24 cellular contexts compared by ENCODE assay signal in the genomic region with DNA sequence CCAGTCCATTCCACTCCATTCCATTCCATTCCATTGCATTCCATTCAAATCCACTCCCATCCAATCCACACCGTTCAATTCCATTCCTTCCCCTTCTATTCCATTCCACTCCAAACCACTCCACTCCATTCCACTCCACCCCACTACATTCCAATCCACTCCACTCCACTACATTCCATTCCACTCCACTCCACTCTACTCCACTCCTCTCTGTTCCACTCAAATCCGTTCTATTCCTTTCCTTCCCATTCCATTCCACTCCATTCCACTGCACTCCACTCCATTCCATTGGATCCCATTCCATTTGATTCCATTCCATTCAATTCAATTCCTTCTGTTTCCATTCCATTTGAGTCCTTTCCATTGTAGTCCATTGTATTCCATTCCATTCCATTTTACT.
DNase-seq lines count a peak whose midpoint lies in the region; ATAC-seq, FAIRE-seq and TF ChIP-seq lines count a peak whose summit lies in the region.
"Had no signal": no experiment of that assay in that cellular context is flagged by ENCODE, and none has a peak within 500 bp of the region (broad histone marks: within the 10 kb centered on the region; RNA-seq: fewer than 3 reads in every experiment).

No MANE protein-coding gene starts in this region.

- no peak for TF ChIP-seq POLR2A in GM12878 (IDR thresholded peaks at IDR 0.05; ENCODE audit: low read depth, low read length)

- H3K27me3 ChIP-seq in HUES48 (ENCODE audit: control insufficient read depth, insufficient read depth, low read length) (no peaks in the 10 kb centered on the region), GM12878 (replicated peaks in 1 of 2; ENCODE audit: control insufficient read depth in 2 of 2, insufficient read depth in 2 of 2, low read length in 1 of 2) (no peaks in the 10 kb centered on the region), mesendoderm (ENCODE audit: insufficient read depth, low read length, poor library complexity) (no peaks in the 10 kb centered on the region), aorta (ENCODE audit: control insufficient read depth in 1 of 2, insufficient read depth in 2 of 2, low read length in 1 of 2) (no peaks in the 10 kb centered on the region)
- H3K27me3 ChIP-seq: BLaER1 treated with 17β-estradiol and CSF1 and Interleukin-3, amounts not matched to agents 10 nM and 100 nM; MG63; SJSA1 had no signal

- no peaks in the 10 kb centered on the region for H4K20me1 ChIP-seq in GM12878 (ENCODE audit: control insufficient read depth, insufficient read depth)
- H4K20me1 ChIP-seq: BLaER1 treated with 17β-estradiol and CSF1 and Interleukin-3, amounts not matched to agents 10 nM and 100 nM had no signal

- no peak overlapping the region for H2AK5ac ChIP-seq in mesendoderm (ENCODE audit: low read length)

- H2AFZ ChIP-seq in GM12878 (ENCODE audit: control insufficient read depth, low read depth, low read length) = no peak overlapping the region

- H3K79me1 ChIP-seq in mesendoderm (ENCODE audit: low read length) = no peaks in the 10 kb centered on the region

- DNase-seq in GM12878 (ENCODE audit: low read depth, low spot score) = no peak
- no peak for DNase-seq in mesendoderm
- DNase-seq in aorta = no peak
- DNase-seq in DMS 273 treated with DMSO at 0.1 percent for 48 hours (lab: John Stamatoyannopoulos, UW) = no peak
- no peak for DNase-seq in NCI-H1105 (lab: John Stamatoyannopoulos, UW)
- DNase-seq: CD4-positive, alpha-beta T cell; COR-L47; DMS79 treated with DMSO at 0.1 percent for 48 hours; H7; MG63; NCI-H1417; NCI-H1694; NCI-H2029 treated with DMSO at 0.1 percent for 48 hours; NCI-H2227 treated with DMSO at 0.1 percent for 48 hours; NCI-H526 treated with DMSO at 0.1 percent for 48 hours; Right ventricle myocardium superior; RPMI8226 had no signal

- H3K4me3 ChIP-seq in HUES48 (ENCODE audit: low read depth, low read length) (peak overlapping the region; percentile 16), GM12878 (no peak overlapping the region), mesendoderm (ENCODE audit: low read length) (peak overlapping the region; percentile 4), aorta (ENCODE audit: low read length in 2 of 2) (no peak overlapping the region)
- H3K4me3 ChIP-seq: K562, MG63, SJSA1 had no signal

- no peak overlapping the region for H3K56ac ChIP-seq in mesendoderm (ENCODE audit: low read length)

- H3K4ac ChIP-seq in mesendoderm (ENCODE audit: low read depth, low read length) = no peak overlapping the region

- no peak for TF ChIP-seq CTCF in GM12878 (IDR thresholded peaks at IDR 0.05 in 2 of 3, conservative IDR thresholded peaks at IDR 0.05 in 1 of 3; ENCODE audit: control insufficient read depth in 2 of 3, extremely low read depth in 1 of 3, insufficient read depth in 1 of 3, low read depth in 3 of 3, low read length in 3 of 3)

- H3K9ac ChIP-seq in HUES48 (ENCODE audit: low read depth, low read length) (no peak overlapping the region), GM12878 (ENCODE audit: control insufficient read depth, insufficient read depth, low read length) (no peak overlapping the region), mesendoderm (ENCODE audit: low read length) (no peak overlapping the region)
- H3K9ac ChIP-seq: BLaER1 treated with 17β-estradiol and CSF1 and Interleukin-3, amounts not matched to agents 10 nM and 100 nM had no signal

- no peak overlapping the region for H3K27ac ChIP-seq in HUES48 (ENCODE audit: low read depth, low read length)
- no peak overlapping the region for H3K27ac ChIP-seq in GM12878 (ENCODE audit: control insufficient read depth, insufficient read depth)
- no peak overlapping the region for H3K27ac ChIP-seq in mesendoderm (ENCODE audit: low read depth, low read length)
- H3K27ac ChIP-seq in aorta (ENCODE audit: low read depth in 1 of 2, low read length in 2 of 2) = no peak overlapping the region
- H3K27ac ChIP-seq: BLaER1 treated with 17β-estradiol and CSF1 and Interleukin-3, amounts not matched to agents 10 nM and 100 nM; SJSA1 had no signal

- H2BK15ac ChIP-seq in mesendoderm (replicated peaks; ENCODE audit: low read depth) = no peak overlapping the region

- in situ Hi-C loops in GM12878 (cut with MboI) = no loop called here

- TF ChIP-seq EP300 in GM12878 (IDR thresholded peaks at IDR 0.05; ENCODE audit: borderline replicate concordance in 1 of 2, control insufficient read depth in 1 of 2, low read depth in 2 of 2, low read length in 2 of 2) = no peak

- no peak overlapping the region for H3K23ac ChIP-seq in mesendoderm (ENCODE audit: low read length)

- CTCF ChIA-PET in GM12878 (lab: Yijun Ruan, JAX) = no interaction called here

- H3K36me3 ChIP-seq in HUES48 (ENCODE audit: control insufficient read depth, insufficient read depth, low read length) (no peaks in the 10 kb centered on the region), GM12878 (ENCODE audit: control insufficient read depth in 2 of 2, insufficient read depth in 2 of 2, low read length in 1 of 2) (no peaks in the 10 kb centered on the region), mesendoderm (ENCODE audit: control insufficient read depth, insufficient read depth, low read length) (no peaks in the 10 kb centered on the region), aorta (ENCODE audit: control insufficient read depth in 1 of 2, insufficient read depth in 2 of 2, low read length in 1 of 2) (no peaks in the 10 kb centered on the region)
- H3K36me3 ChIP-seq: BLaER1 treated with 17β-estradiol and CSF1 and Interleukin-3, amounts not matched to agents 10 nM and 100 nM; MG63; SJSA1 had no signal

- SMC1A ChIA-PET in GM12878 (lab: Charles Lee; ENCODE audit: uncharacterized antibody, unreplicated experiment) = no interaction called here

- no peak for FAIRE-seq in GM12878 (lab: Jason Lieb, UNC)
- FAIRE-seq: A204.1, GM18507, K562 had no signal

- no peak overlapping the region for H4K5ac ChIP-seq in mesendoderm (ENCODE audit: low read length)

- H2BK5ac ChIP-seq in mesendoderm (ENCODE audit: low read length) = no peak overlapping the region

- no peak overlapping the region for H3K4me2 ChIP-seq in GM12878 (ENCODE audit: control insufficient read depth, insufficient read depth)
- H3K4me2 ChIP-seq in mesendoderm (ENCODE audit: low read length) = no peak overlapping the region
- H3K4me2 ChIP-seq: BLaER1 treated with 17β-estradiol and CSF1 and Interleukin-3, amounts not matched to agents 10 nM and 100 nM had no signal

- no peak overlapping the region for H3K18ac ChIP-seq in mesendoderm (ENCODE audit: low read length)

- H4K8ac ChIP-seq in mesendoderm (ENCODE audit: low read depth, low read length) = no peak overlapping the region

- H3K9me3 ChIP-seq in HUES48 (ENCODE audit: control insufficient read depth, insufficient read depth, low read length) = no peaks in the 10 kb centered on the region; the same call in 1 of the 2 replicates
- peaks cover 7% of the 10 kb centered on the region; the same call in 1 of the 3 replicates for H3K9me3 ChIP-seq in GM12878 (replicated peaks; ENCODE audit: control insufficient read depth, insufficient read depth, low read length)
- peaks cover 38% of the 10 kb centered on the region for H3K9me3 ChIP-seq in aorta (ENCODE audit: control insufficient read depth, low read length)
- H3K9me3 ChIP-seq: BLaER1 treated with 17β-estradiol and CSF1 and Interleukin-3, amounts not matched to agents 10 nM and 100 nM had no signal

- intact Hi-C loops in GM12878 (cut with micrococcal nuclease; ENCODE audit: unreplicated experiment) = no loop called here
- intact Hi-C loops in aorta (cut with DNase I) = no loop called here

- H3K79me2 ChIP-seq in GM12878 (ENCODE audit: control insufficient read depth, insufficient read depth, low read length) (no peaks in the 10 kb centered on the region), mesendoderm (ENCODE audit: control insufficient read depth, insufficient read depth, low read length) (no peaks in the 10 kb centered on the region)

- ATAC-seq in GM12878 (no peak), aorta (ENCODE audit: low FRiP score) (peak; percentile 20), HG02885 (IDR thresholded peaks at IDR 0.05; ENCODE audit: poor library complexity, unreplicated experiment) (no peak)
- ATAC-seq: K562 had no signal

- RAD21 ChIA-PET in GM12878 (lab: Charles Lee; ENCODE audit: unreplicated experiment) = no interaction called here

- BruUV-seq in GM12878 (replicated peaks; lab: Mats Ljungman, UMichigan) = no TSS peak

- H3K4me1 ChIP-seq in HUES48 (ENCODE audit: control insufficient read depth, insufficient read depth, low read length) (no peaks in the 10 kb centered on the region), GM12878 (ENCODE audit: control insufficient read depth, insufficient read depth, low read length) (no peaks in the 10 kb centered on the region), mesendoderm (ENCODE audit: control insufficient read depth, low read depth, low read length) (no peaks in the 10 kb centered on the region), aorta (ENCODE audit: control insufficient read depth in 1 of 2, insufficient read depth in 2 of 2, low read length in 2 of 2) (no peaks in the 10 kb centered on the region)
- H3K4me1 ChIP-seq: BLaER1 treated with 17β-estradiol and CSF1 and Interleukin-3, amounts not matched to agents 10 nM and 100 nM; SJSA1 had no signal

- 15% methylated on average over 2 of the region's 2 CpGs for WGBS in GM12878 (ENCODE audit: insufficient coverage, insufficient replicate concordance, low lambda C conversion rate, missing lambda C conversion rate)
- WGBS in mesendoderm (ENCODE audit: extremely low coverage, insufficient coverage, low lambda C conversion rate) = 100% methylated on average over 2 of the region's 2 CpGs
- WGBS in aorta, 2 donors = 39 to 48% methylated on average over 2 of the region's 2 CpGs

- POLR2A ChIA-PET in GM12878 (lab: Charles Lee) = no interaction called here

- no peak for TF ChIP-seq RAD21 in GM12878 (IDR thresholded peaks at IDR 0.05; ENCODE audit: insufficient read depth, low read depth, low read length)

- no peak overlapping the region for H2BK120ac ChIP-seq in mesendoderm (ENCODE audit: low read depth, low read length)

TF ChIP-seq in GM12878, 131 proteins besides CTCF, POLR2A, EP300 and RAD21 (continues in another document):
- no peak for TF ChIP-seq HDAC6 (IDR thresholded peaks at IDR 0.05; ENCODE audit: unreplicated experiment)
- TF ChIP-seq TBL1XR1 (IDR thresholded peaks at IDR 0.05; ENCODE audit: low read depth, low read length) = no peak
- TF ChIP-seq TARDBP (IDR thresholded peaks at IDR 0.05; ENCODE audit: borderline replicate concordance) = no peak
- no peak for TF ChIP-seq ZNF207 (IDR thresholded peaks at IDR 0.05; ENCODE audit: borderline replicate concordance)
- no peak for TF ChIP-seq CREB1 (IDR thresholded peaks at IDR 0.05; ENCODE audit: low read depth)
- TF ChIP-seq JUNB (IDR thresholded peaks at IDR 0.05) = no peak
- TF ChIP-seq CBFB (IDR thresholded peaks at IDR 0.05; ENCODE audit: low read depth) = no peak

Comparison
In these comparisons a context has a peak if more than half of its experiments do, and no peak if none do; other contexts are left out.
1. H3K4me3 ChIP-seq: peak in HUES48 (single experiment) and mesendoderm (single experiment); none in GM12878 (single experiment) and aorta (0 of 2).